8 cellular contexts compared by ENCODE assay signal in genomic region chr4:38664704-38665401, GRCh38. TPM values are rescaled to one million over a fixed set of nuclear protein-coding genes. Genes with fewer than 3 reads are reported as not detected.
DNase-seq lines count a peak whose midpoint lies in the region; ATAC-seq and TF ChIP-seq lines count a peak whose summit lies in the region.

No MANE protein-coding gene starts in this region.

- DNase-seq in GM13976 (ENCODE audit: low spot score) = peak; percentile 57
- DNase-seq in NCI-H446 treated with DMSO at 0.1 percent for 48 hours (lab: John Stamatoyannopoulos, UW) = peak; percentile 47
- no peak for DNase-seq in activated CD8-positive, alpha-beta memory T cell treated with anti-CD3 and anti-CD28 coated beads, Interleukin-2, amount 10 ng/mL, durations not matched to agents 7 days and 5 days
- peak; percentile 67 to 82 for DNase-seq in erythroblast (lab: John Stamatoyannopoulos, UW)
- peak; percentile 46 for DNase-seq in mucosa of gallbladder (ENCODE audit: low spot score)
- DNase-seq in thyroid gland = peak; percentile 73 to 74
- DNase-seq in NK-92 treated with Interleukin-12 subunit alpha and Interleukin-12 subunit beta, amount 100 ng/mL, for 24 hours (lab: John Stamatoyannopoulos, UW) = no peak

- no peaks in the 10 kb centered on the region for H3K9me3 ChIP-seq in thyroid gland

- TF ChIP-seq POLR2A in erythroblast (IDR thresholded peaks at IDR 0.05; ENCODE audit: low read length) (peak; percentile 12), thyroid gland (IDR thresholded peaks at IDR 0.05) (peak in 1 of 2 donors; percentile 52)

- no peak for ATAC-seq in activated CD8-positive, alpha-beta memory T cell treated with anti-CD3 and anti-CD28 coated beads, Interleukin-2, amount 10 ng/mL, durations not matched to agents 7 days and 5 days

- 2 to 7% methylated on average over 7 to 20 of the region's 53 CpGs for WGBS in thyroid gland, 2 donors

- H3K4me1 Mint-ChIP-seq in activated CD8-positive, alpha-beta memory T cell treated with anti-CD3 and anti-CD28 coated beads, Interleukin-2, amount 10 ng/mL, durations not matched to agents 7 days and 5 days = peaks cover 34% of the 10 kb centered on the region

- TF ChIP-seq CTCF in 22Rv1 (IDR thresholded peaks at IDR 0.05) = no peak
- TF ChIP-seq CTCF in GM13976 (IDR thresholded peaks at IDR 0.05; ENCODE audit: borderline replicate concordance, control extremely low read depth, extremely low read depth, insufficient read depth, missing control alignments) = no peak
- TF ChIP-seq CTCF in thyroid gland (IDR thresholded peaks at IDR 0.05) = no peak

- H3K36me3 Mint-ChIP-seq in activated CD8-positive, alpha-beta memory T cell treated with anti-CD3 and anti-CD28 coated beads, Interleukin-2, amount 10 ng/mL, durations not matched to agents 7 days and 5 days = no peaks in the 10 kb centered on the region

- H3K9me3 Mint-ChIP-seq in activated CD8-positive, alpha-beta memory T cell treated with anti-CD3 and anti-CD28 coated beads, Interleukin-2, amount 10 ng/mL, durations not matched to agents 7 days and 5 days (ENCODE audit: low read depth) = peaks cover 4% of the 10 kb centered on the region

- H3K27me3 ChIP-seq in thyroid gland = no peaks in the 10 kb centered on the region

- in situ Hi-C loops in GM13976 (cut with MboI; ENCODE audit: low sequenced_read_pairs, unreplicated experiment) = no loop called here

- H3K4me1 ChIP-seq in thyroid gland = peaks cover 32 to 41% of the 10 kb centered on the region in 2 donors

- H3K27ac Mint-ChIP-seq in activated CD8-positive, alpha-beta memory T cell treated with anti-CD3 and anti-CD28 coated beads, Interleukin-2, amount 10 ng/mL, durations not matched to agents 7 days and 5 days = peak overlapping the region; percentile 61

- intact Hi-C loops in thyroid gland (cut with DNase I) = no loop called here

- H3K36me3 ChIP-seq in thyroid gland = no peaks in the 10 kb centered on the region

- peak overlapping the region; percentile 73 for H3K4me3 Mint-ChIP-seq in activated CD8-positive, alpha-beta memory T cell treated with anti-CD3 and anti-CD28 coated beads, Interleukin-2, amount 10 ng/mL, durations not matched to agents 7 days and 5 days

- CTCF ChIA-PET in activated CD8-positive, alpha-beta memory T cell treated with anti-CD3 and anti-CD28 coated beads, Interleukin-2, amount 10 ng/mL, durations not matched to agents 7 days and 5 days (lab: Charles Lee) = interaction anchor here (3.0 kb wide), 1 partner anchor 345 kb away, joined by 21 read pairs; no protein-coding TSS in a partner anchor

- peak overlapping the region; percentile 96 for H3K27ac ChIP-seq in 22Rv1
- H3K27ac ChIP-seq in thyroid gland = peak overlapping the region; percentile 97 to 99 (median 99)

- H3K4me3 ChIP-seq in thyroid gland (replicated peaks in 1 of 3) = peak overlapping the region; percentile 80 to 87 (median 87)

- peaks cover 53% of the 10 kb centered on the region for H3K27me3 Mint-ChIP-seq in activated CD8-positive, alpha-beta memory T cell treated with anti-CD3 and anti-CD28 coated beads, Interleukin-2, amount 10 ng/mL, durations not matched to agents 7 days and 5 days

RNA-seq across cellular contexts. Expression of gene KLF3, which starts 0.9 kb away (rescaled TPM):
- total RNA-seq in activated CD8-positive, alpha-beta memory T cell treated with anti-CD3 and anti-CD28 coated beads, Interleukin-2, amount 10 ng/mL, durations not matched to agents 7 days and 5 days = 1 to 10 TPM; 2.6 to 3.5 TPM
- total RNA-seq in mucosa of gallbladder (81.0 TPM), thyroid gland (10 to 100 TPM; 60.4 to 71.2 (median 64.8) TPM)

Comparison
In these comparisons a context has a peak if more than half of its experiments do, and no peak if none do; other contexts are left out.
1. DNase-seq: peak in GM13976 (single experiment), NCI-H446 treated with DMSO at 0.1 percent for 48 hours (single experiment), erythroblast (2 of 2), mucosa of gallbladder (single experiment) and thyroid gland (2 of 2); none in activated CD8-positive, alpha-beta memory T cell treated with anti-CD3 and anti-CD28 coated beads, Interleukin-2, amount 10 ng/mL, durations not matched to agents 7 days and 5 days (single experiment) and NK-92 treated with Interleukin-12 subunit alpha and Interleukin-12 subunit beta, amount 100 ng/mL, for 24 hours (single experiment).
2. RNA of gene KLF3, which starts 0.9 kb away (total RNA-seq): 81.0 TPM in mucosa of gallbladder (single experiment) and 60.4 to 71.2 TPM in thyroid gland; 2.6 to 3.5 TPM in activated CD8-positive, alpha-beta memory T cell treated with anti-CD3 and anti-CD28 coated beads, Interleukin-2, amount 10 ng/mL, durations not matched to agents 7 days and 5 days; every median in the first group is over 10 times any median in the second.